ENCODE assay signal across 18 cellular contexts in the genomic region with DNA sequence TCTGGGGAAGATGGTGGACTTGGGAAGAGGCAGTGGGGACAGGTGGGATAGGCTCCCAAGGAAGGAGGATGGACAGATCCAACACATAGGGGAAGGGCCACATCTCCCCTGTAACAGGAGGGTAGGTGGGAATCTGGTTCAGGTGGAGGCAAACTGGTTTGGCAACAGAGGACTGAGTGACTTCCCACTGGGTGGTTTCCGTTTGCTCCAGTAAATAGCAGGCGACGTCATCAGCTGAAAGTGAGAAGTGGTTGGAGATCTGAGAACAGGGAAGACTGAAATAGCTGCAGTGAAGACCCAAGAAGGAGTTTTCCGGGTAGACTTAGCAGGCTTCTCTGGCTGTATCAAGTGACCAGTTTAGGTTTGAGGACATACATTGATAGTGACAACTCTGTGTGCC.
DNase-seq lines count a peak whose midpoint lies in the region; ATAC-seq and TF ChIP-seq lines count a peak whose summit lies in the region.
"Had no signal": no experiment of that assay in that cellular context is flagged by ENCODE, and none has a peak within 500 bp of the region (broad histone marks: within the 10 kb centered on the region; RNA-seq: fewer than 3 reads in every experiment).

No MANE protein-coding gene starts in this region.

- H3K9ac ChIP-seq in neural progenitor cell, result no peak overlapping the region
- H3K9ac ChIP-seq: SK-N-SH had no signal

- no peaks in the 10 kb centered on the region for H3F3A ChIP-seq in neural progenitor cell (ENCODE audit: low read depth)

- H3K4me2 ChIP-seq in neural progenitor cell, result no peak overlapping the region
- H3K4me2 ChIP-seq: SK-N-SH had no signal

- H3K4me3 ChIP-seq in neural progenitor cell, result no peak overlapping the region
- H3K4me3 ChIP-seq: skin epidermis had no signal

- TF ChIP-seq CTCF in chondrocyte (IDR thresholded peaks at IDR 0.05) (no peak), neural progenitor cell (IDR thresholded peaks at IDR 0.05) (no peak)

- H3K4me1 Mint-ChIP-seq in chondrocyte (ENCODE audit: low read depth) (peaks cover 55% of the 10 kb centered on the region), neural progenitor cell (peaks cover 35% of the 10 kb centered on the region)

- in situ Hi-C loops in ACHN (cut with HindIII; ENCODE audit: low pct_ligation_motif_present, low pct_unique_long_range_greater_than_20kb, low sequenced_read_pairs), result no loop called here

- peaks cover 2% of the 10 kb centered on the region for H3K9me3 Mint-ChIP-seq in chondrocyte (ENCODE audit: low read depth)
- no peaks in the 10 kb centered on the region for H3K9me3 Mint-ChIP-seq in neural progenitor cell
- H3K9me3 Mint-ChIP-seq: activated CD4-positive, alpha-beta memory T cell treated with anti-CD3 and anti-CD28 coated beads for 36 hours; dendritic cell treated with granulocyte-macrophage colony-stimulating factor and Interleukin-4, amounts not matched to agents 40 ng/mL and 50 ng/mL, for 4 days; mesothelial cell of epicardium had no signal

- no peak for ATAC-seq in GM21576 (IDR thresholded peaks at IDR 0.05; ENCODE audit: unreplicated experiment)

- H3K36me3 Mint-ChIP-seq in chondrocyte (ENCODE audit: low read depth) (no peaks in the 10 kb centered on the region), neural progenitor cell (no peaks in the 10 kb centered on the region)
- H3K36me3 Mint-ChIP-seq: activated CD4-positive, alpha-beta memory T cell treated with anti-CD3 and anti-CD28 coated beads for 36 hours; mesothelial cell of epicardium had no signal

- no peaks in the 10 kb centered on the region for H3K79me2 ChIP-seq in neural progenitor cell (ENCODE audit: low read depth)

- no peaks in the 10 kb centered on the region for H3K27me3 ChIP-seq in neural progenitor cell

- H2AFZ ChIP-seq in neural progenitor cell (replicated peaks), result no peak overlapping the region

- H3K4me1 ChIP-seq in neural progenitor cell, result peaks cover 9% of the 10 kb centered on the region

- no peaks in the 10 kb centered on the region for H3K36me3 ChIP-seq in neural progenitor cell

- DNase-seq in DMS 273 (lab: John Stamatoyannopoulos, UW; ENCODE audit: unreplicated experiment) (peak; percentile 74), MV-4-11 (lab: John Stamatoyannopoulos, UW) (peak; percentile 82), chondrocyte (ENCODE audit: low spot score) (no peak), left kidney (ENCODE audit: low read depth, low spot score) (peak; percentile 50), NCI-H82 treated with DMSO at 0.1 percent for 48 hours (lab: John Stamatoyannopoulos, UW; ENCODE audit: unreplicated experiment) (no peak), ACHN (no peak), neural progenitor cell (ENCODE audit: low spot score) (no peak)
- DNase-seq: activated CD4-positive, alpha-beta memory T cell treated with anti-CD3 and anti-CD28 coated beads for 36 hours; Calu3; NCI-H1092; occipital lobe; SK-N-SH; stimulated activated naive CD4-positive, alpha-beta T cell had no signal

- no peak overlapping the region for H3K4me3 Mint-ChIP-seq in chondrocyte (ENCODE audit: unreplicated experiment)
- no peak overlapping the region for H3K4me3 Mint-ChIP-seq in neural progenitor cell
- H3K4me3 Mint-ChIP-seq: activated CD4-positive, alpha-beta memory T cell treated with anti-CD3 and anti-CD28 coated beads for 36 hours; activated T-helper 1 cell treated with anti-CD3 and anti-CD28 coated beads, Interleukin-12 subunit alpha, Interleukin-12 subunit beta, Interleukin-2, Interleukin-4 antibody, amounts not matched to agents 30 ng/mL and 10 ng/mL and 1 ng/mL, durations not matched to agents 14 hours and 24 hours and 36 hours; dendritic cell treated with granulocyte-macrophage colony-stimulating factor and Interleukin-4, amounts not matched to agents 40 ng/mL and 50 ng/mL, for 4 days; mesothelial cell of epicardium had no signal

- no peak overlapping the region for H3K27ac ChIP-seq in neural progenitor cell
- H3K27ac ChIP-seq: skin epidermis had no signal

- H3K27ac Mint-ChIP-seq in chondrocyte (ENCODE audit: unreplicated experiment), result peak overlapping the region; percentile 32
- H3K27ac Mint-ChIP-seq in neural progenitor cell, result no peak overlapping the region
- H3K27ac Mint-ChIP-seq: activated CD4-positive, alpha-beta memory T cell treated with anti-CD3 and anti-CD28 coated beads for 36 hours; activated T-helper 1 cell treated with anti-CD3 and anti-CD28 coated beads, Interleukin-12 subunit alpha, Interleukin-12 subunit beta, Interleukin-2, Interleukin-4 antibody, amounts not matched to agents 30 ng/mL and 10 ng/mL and 1 ng/mL, durations not matched to agents 14 hours and 24 hours and 36 hours; dendritic cell treated with granulocyte-macrophage colony-stimulating factor and Interleukin-4, amounts not matched to agents 40 ng/mL and 50 ng/mL, for 4 days; mesothelial cell of epicardium had no signal

- H3K27me3 Mint-ChIP-seq in chondrocyte (ENCODE audit: low read depth) (no peaks in the 10 kb centered on the region), neural progenitor cell (ENCODE audit: insufficient read depth, low read depth) (peaks cover 4% of the 10 kb centered on the region)
- H3K27me3 Mint-ChIP-seq: activated CD4-positive, alpha-beta memory T cell treated with anti-CD3 and anti-CD28 coated beads for 36 hours; dendritic cell treated with granulocyte-macrophage colony-stimulating factor and Interleukin-4, amounts not matched to agents 40 ng/mL and 50 ng/mL, for 4 days had no signal

- H3K9me3 ChIP-seq in neural progenitor cell (ENCODE audit: low read depth), result no peaks in the 10 kb centered on the region
- H3K9me3 ChIP-seq: SK-N-SH had no signal

- no peaks in the 10 kb centered on the region for H4K20me1 ChIP-seq in neural progenitor cell (ENCODE audit: low read depth)

Comparison
In these comparisons a context has a peak if more than half of its experiments do, and no peak if none do; other contexts are left out.
1. DNase-seq: peak in DMS 273 (single experiment), MV-4-11 (single experiment) and left kidney (single experiment); none in chondrocyte (single experiment), NCI-H82 treated with DMSO at 0.1 percent for 48 hours (single experiment), ACHN (single experiment) and neural progenitor cell (single experiment).